In genomic region chr19:33362508-33363228, GRCh38 we compare ENCODE assay signal across 28 cellular contexts.
"Had no signal": no experiment of that assay in that cellular context is flagged by ENCODE, and none has a peak within 500 bp of the region (broad histone marks: within the 10 kb centered on the region; RNA-seq: fewer than 3 reads in every experiment).

No MANE protein-coding gene starts in this region.

- H3K9me3 ChIP-seq: ovary, psoas muscle, spleen, suprapubic skin, testis, tibial artery, transverse colon, upper lobe of right lung, uterus had no signal

- H3K27ac ChIP-seq: neural progenitor cell, ovary, parathyroid adenoma, psoas muscle, skin epidermis, spleen, suprapubic skin, testis, tibial artery, transverse colon, upper lobe of right lung, uterus had no signal

- DNase-seq: natural killer cell; occipital lobe; ovary; posterior cingulate gyrus; psoas muscle; right cardiac atrium; spleen; stimulated activated CD4-positive, alpha-beta T cell treated with anti-CD3 and anti-CD28 coated beads, Interleukin-12 subunit alpha, Interleukin-12 subunit beta, amount 100 ng/mL, for 4 hours; stimulated activated CD4-positive, alpha-beta T cell treated with anti-CD3 and anti-CD28 coated beads, Interleukin-1b, Interleukin-23, amount 100 ng/mL, for 48 hours; stimulated activated CD4-positive, alpha-beta T cell treated with anti-CD3 and anti-CD28 coated beads, Interleukin-4, amount 100 ng/mL, for 1 hour; stimulated activated CD4-positive, alpha-beta T cell treated with anti-CD3 and anti-CD28 coated beads, Interleukin-4, amount 100 ng/mL, for 4 hours; stimulated activated CD8-positive, alpha-beta memory T cell treated with anti-CD3 and anti-CD28 coated beads, Interleukin-4, amount 100 ng/mL, for 48 hours; stimulated activated naive CD4-positive, alpha-beta T cell; stimulated activated naive CD8-positive, alpha-beta T cell treated with anti-CD3 and anti-CD28 coated beads, Interleukin-15, amount 100 ng/mL, for 72 hours; stimulated activated naive CD8-positive, alpha-beta T cell treated with anti-CD3 and anti-CD28 coated beads, Interleukin-15, Interleukin-2, amounts not matched to agents 100 U/mL and 50 U/mL, for 24 hours; substantia nigra; testis; tibial artery; transverse colon; upper lobe of right lung; uterus had no signal

- H3K4me2 ChIP-seq: neural progenitor cell, smooth muscle cell had no signal

- H2AFZ ChIP-seq: neural progenitor cell, parathyroid adenoma had no signal

- H3K4me3 ChIP-seq: neural progenitor cell, ovary, psoas muscle, skin epidermis, smooth muscle cell, spleen, suprapubic skin, testis, tibial artery, transverse colon, upper lobe of right lung, uterus had no signal

- H3K4me1 ChIP-seq: neural progenitor cell, parathyroid adenoma, psoas muscle, spleen, upper lobe of right lung, uterus had no signal

- H3K36me3 ChIP-seq: neural progenitor cell, ovary, spleen, suprapubic skin, tibial artery, transverse colon, upper lobe of right lung, uterus had no signal

- H3K9ac ChIP-seq: neural progenitor cell, parathyroid adenoma had no signal

- ATAC-seq: natural killer cell; psoas muscle; right cardiac atrium; sciatic nerve; stimulated activated memory B cell treated with anti-CD40 and anti-IgM and Interleukin-4, amounts not matched to agents 10 μg/mL and 1 μg/mL and 100 μg/mL, for 72 hours; stimulated activated naive CD8-positive, alpha-beta T cell treated with anti-CD3 and anti-CD28 coated beads, Interleukin-15, amount 100 ng/mL, for 72 hours; stimulated activated naive CD8-positive, alpha-beta T cell treated with anti-CD3 and anti-CD28 coated beads, Interleukin-15, Interleukin-2, amounts not matched to agents 100 U/mL and 50 U/mL, for 24 hours; upper lobe of right lung had no signal

- H3K79me2 ChIP-seq: parathyroid adenoma had no signal

- H3K27me3 ChIP-seq: neural progenitor cell, ovary, spleen, suprapubic skin, testis, tibial artery, transverse colon, upper lobe of right lung, uterus had no signal
